ENCODE assay signal across 8 cellular contexts in the genomic region with DNA sequence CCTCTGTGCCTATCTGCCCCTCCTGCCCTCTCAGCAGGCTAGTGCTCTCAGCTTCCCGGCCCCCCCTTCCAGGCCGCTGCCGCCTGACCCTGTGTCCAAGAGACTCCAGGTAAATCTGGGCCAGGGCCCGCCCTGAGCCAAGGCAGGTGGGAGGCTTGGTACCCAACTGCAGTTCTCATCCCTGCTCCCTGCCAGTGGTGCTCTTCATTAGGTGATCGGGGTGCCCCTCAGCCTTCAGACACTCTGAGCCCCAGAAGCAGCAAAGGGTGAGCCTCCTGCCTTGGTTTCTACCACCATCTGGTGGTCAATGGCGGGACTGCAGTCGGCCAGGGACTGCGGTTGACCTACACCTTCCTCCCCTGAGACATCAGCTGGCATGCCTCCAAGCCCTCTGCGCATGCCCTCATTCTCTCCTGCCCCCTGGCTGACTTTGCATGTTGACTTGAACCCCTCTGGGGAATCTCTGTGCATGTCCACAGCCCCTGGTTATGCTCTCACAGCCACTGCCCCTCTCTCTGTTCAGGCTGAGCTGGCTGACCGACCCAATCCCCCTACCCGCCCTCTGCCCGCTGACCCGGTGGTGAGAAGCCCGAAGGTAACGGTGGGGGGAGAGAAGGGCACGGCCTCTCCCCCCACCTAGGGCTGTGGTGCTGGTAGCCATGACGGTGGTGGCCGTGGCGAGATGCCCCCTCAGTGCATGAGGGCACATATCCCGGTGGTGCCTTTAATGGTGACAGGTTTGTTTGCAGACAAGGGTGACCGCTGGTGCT. TPM values are rescaled to one million over a fixed set of nuclear protein-coding genes. Genes with fewer than 3 reads are reported as not detected.
A peak's percentile ranks its signal among the peaks of the same experiment; 100 is the strongest.
DNase-seq lines count a peak whose midpoint lies in the region; ATAC-seq and TF ChIP-seq lines count a peak whose summit lies in the region.

No MANE protein-coding gene starts in this region.

- intact Hi-C loops in left ventricle myocardium superior (cut with micrococcal nuclease): no loop called here

- no peak overlapping the region for H3K27ac Mint-ChIP-seq in T-helper 1 cell treated with Interleukin-12 subunit alpha and Interleukin-12 subunit beta and Interleukin-4 antibody, amounts not matched to agents 30 μg/mL and 1 μg/mL, for 36 hours

- peaks cover 12% of the 10 kb centered on the region for H3K36me3 Mint-ChIP-seq in T-helper 1 cell treated with Interleukin-12 subunit alpha and Interleukin-12 subunit beta and Interleukin-4 antibody, amounts not matched to agents 30 μg/mL and 1 μg/mL, for 36 hours (ENCODE audit: low read depth)

- peaks cover 21% of the 10 kb centered on the region for H3K4me1 Mint-ChIP-seq in T-helper 1 cell treated with Interleukin-12 subunit alpha and Interleukin-12 subunit beta and Interleukin-4 antibody, amounts not matched to agents 30 μg/mL and 1 μg/mL, for 36 hours (ENCODE audit: low read depth)

- peak; percentile 96 for TF ChIP-seq CTCF in HEK293 (tag by site-specific recombination; IDR thresholded peaks at IDR 0.05)
- peak; percentile 99 for TF ChIP-seq CTCF in retinal pigment epithelial cell (conservative IDR thresholded peaks at IDR 0.05; ENCODE audit: low read depth, low read length)

- POLR2A ChIA-PET in HEK293 (lab: Yijun Ruan, JAX): interaction anchor here (0.5 to 1.7 kb wide), 8 partner anchors 9 to 134 kb away, joined by 3 to 7 read pairs (median 4); a partner anchor contains a TSS

- H3K36me3 ChIP-seq in HEK293 (ENCODE audit: control insufficient read depth in 2 of 2, insufficient read depth in 1 of 2, low read length in 2 of 2): peaks cover 0 to 41% of the 10 kb centered on the region in 2 experiments; a peak in 1 of 3 replicates

- H3K9me3 Mint-ChIP-seq in T-helper 1 cell treated with Interleukin-12 subunit alpha and Interleukin-12 subunit beta and Interleukin-4 antibody, amounts not matched to agents 30 μg/mL and 1 μg/mL, for 36 hours: no peaks in the 10 kb centered on the region

- CTCF ChIA-PET in HEK293 (lab: Yijun Ruan, JAX): interaction anchor here (0.5 to 10.9 kb wide), 43 partner anchors 9 to 1068 kb away, joined by 3 to 117 read pairs (median 4); a partner anchor contains a TSS

- DNase-seq in DMS 273 (lab: John Stamatoyannopoulos, UW; ENCODE audit: unreplicated experiment) (peak; percentile 96), NCI-H187 (lab: John Stamatoyannopoulos, UW) (peak; percentile 97 to 100), left ventricle myocardium superior (peak; percentile 92), retinal pigment epithelial cell (ENCODE audit: low read depth) (no peak)
- peak; percentile 92 for DNase-seq in activated naive CD8-positive, alpha-beta T cell treated with anti-CD3 and anti-CD28 coated beads, Interleukin-2, amount 50 U/mL, for 16 hours (ENCODE audit: low read depth, low spot score)

- no peaks in the 10 kb centered on the region; the same call in none of the 2 replicates for H3K4me1 ChIP-seq in HEK293 (ENCODE audit: control insufficient read depth, insufficient read depth, low read length)

- H3K9me3 ChIP-seq in HEK293 (ENCODE audit: control insufficient read depth, insufficient read depth, low read depth, low read length): no peaks in the 10 kb centered on the region

- peak overlapping the region; percentile 28 for H3K4me3 Mint-ChIP-seq in T-helper 1 cell treated with Interleukin-12 subunit alpha and Interleukin-12 subunit beta and Interleukin-4 antibody, amounts not matched to agents 30 μg/mL and 1 μg/mL, for 36 hours

- no peak overlapping the region for H3K27ac ChIP-seq in HEK293 (ENCODE audit: extremely low read depth, low read depth, low read length)

- no peak overlapping the region for H3K4me3 ChIP-seq in HEK293 (ENCODE audit: low read depth, low read length)
- H3K4me3 ChIP-seq in retinal pigment epithelial cell (ENCODE audit: low read length): no peak overlapping the region

- peak; percentile 65 for ATAC-seq in left ventricle myocardium superior
- ATAC-seq in HG03565 (IDR thresholded peaks at IDR 0.05; ENCODE audit: unreplicated experiment): no peak

- peaks cover 5% of the 10 kb centered on the region for H3K27me3 Mint-ChIP-seq in T-helper 1 cell treated with Interleukin-12 subunit alpha and Interleukin-12 subunit beta and Interleukin-4 antibody, amounts not matched to agents 30 μg/mL and 1 μg/mL, for 36 hours (ENCODE audit: low read depth)

TF ChIP-seq in HEK293, 187 proteins besides CTCF, POLR2A, EP300 and RAD21 (continues in another document):
- TF ChIP-seq ZNF266 (tag by site-specific recombination; IDR thresholded peaks at IDR 0.05; ENCODE audit: low read depth) (no peak), ZNF843 (tag by site-specific recombination; IDR thresholded peaks at IDR 0.05) (peak; percentile 25; the same call in 1 of the 2 replicates), ZNF391 (tag by site-specific recombination; IDR thresholded peaks at IDR 0.05; ENCODE audit: borderline replicate concordance, low read depth) (no peak), ZNF777 (tag by site-specific recombination; IDR thresholded peaks at IDR 0.05; ENCODE audit: borderline replicate concordance) (no peak), ZNF747 (tag by site-specific recombination; IDR thresholded peaks at IDR 0.05) (no peak), ZNF184 (tag by site-specific recombination; IDR thresholded peaks at IDR 0.05) (no peak), HOXC10 (CRISPR knock-in tag; IDR thresholded peaks at IDR 0.05) (no peak), ZNF2 (tag by site-specific recombination; IDR thresholded peaks at IDR 0.05) (peak; percentile 83; the same call in 1 of the 2 replicates), ZNF792 (tag by site-specific recombination; IDR thresholded peaks at IDR 0.05) (no peak), ZNF658 (tag by site-specific recombination; IDR thresholded peaks at IDR 0.05) (no peak), ZEB2 (tag by site-specific recombination; IDR thresholded peaks at IDR 0.05) (0 out of 2 replicates have a peak, but pooled peaks have one; percentile 62), ZBTB20 (tag by site-specific recombination; IDR thresholded peaks at IDR 0.05) (no peak), ZBTB48 (tag by site-specific recombination; IDR thresholded peaks at IDR 0.05) (peak; percentile 75), ZFHX2 (tag by site-specific recombination; conservative IDR thresholded peaks at IDR 0.05) (no peak), ZNF707 (tag by site-specific recombination; IDR thresholded peaks at IDR 0.05) (no peak), ZNF175 (tag by site-specific recombination; IDR thresholded peaks at IDR 0.05) (no peak), ZNF10 (tag by site-specific recombination; IDR thresholded peaks at IDR 0.05) (no peak), ZNF341 (tag by site-specific recombination; IDR thresholded peaks at IDR 0.05; ENCODE audit: low read depth) (peak; percentile 58), ZNF530 (tag by site-specific recombination; IDR thresholded peaks at IDR 0.05; ENCODE audit: low read depth) (no peak), MEIS1 (CRISPR knock-in tag; IDR thresholded peaks at IDR 0.05; ENCODE audit: borderline replicate concordance) (no peak)
- TF ChIP-seq, protein P1, sequence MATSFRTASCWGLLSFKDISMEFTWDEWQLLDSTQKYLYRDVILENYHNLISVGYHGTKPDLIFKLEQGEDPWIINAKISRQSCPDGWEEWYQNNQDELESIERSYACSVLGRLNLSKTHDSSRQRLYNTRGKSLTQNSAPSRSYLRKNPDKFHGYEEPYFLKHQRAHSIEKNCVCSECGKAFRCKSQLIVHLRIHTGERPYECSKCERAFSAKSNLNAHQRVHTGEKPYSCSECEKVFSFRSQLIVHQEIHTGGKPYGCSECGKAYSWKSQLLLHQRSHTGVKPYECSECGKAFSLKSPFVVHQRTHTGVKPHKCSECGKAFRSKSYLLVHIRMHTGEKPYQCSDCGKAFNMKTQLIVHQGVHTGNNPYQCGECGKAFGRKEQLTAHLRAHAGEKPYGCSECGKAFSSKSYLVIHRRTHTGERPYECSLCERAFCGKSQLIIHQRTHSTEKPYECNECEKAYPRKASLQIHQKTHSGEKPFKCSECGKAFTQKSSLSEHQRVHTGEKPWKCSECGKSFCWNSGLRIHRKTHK (tag by site-specific recombination; IDR thresholded peaks at IDR 0.05): no peak
- TF ChIP-seq, protein P2, sequence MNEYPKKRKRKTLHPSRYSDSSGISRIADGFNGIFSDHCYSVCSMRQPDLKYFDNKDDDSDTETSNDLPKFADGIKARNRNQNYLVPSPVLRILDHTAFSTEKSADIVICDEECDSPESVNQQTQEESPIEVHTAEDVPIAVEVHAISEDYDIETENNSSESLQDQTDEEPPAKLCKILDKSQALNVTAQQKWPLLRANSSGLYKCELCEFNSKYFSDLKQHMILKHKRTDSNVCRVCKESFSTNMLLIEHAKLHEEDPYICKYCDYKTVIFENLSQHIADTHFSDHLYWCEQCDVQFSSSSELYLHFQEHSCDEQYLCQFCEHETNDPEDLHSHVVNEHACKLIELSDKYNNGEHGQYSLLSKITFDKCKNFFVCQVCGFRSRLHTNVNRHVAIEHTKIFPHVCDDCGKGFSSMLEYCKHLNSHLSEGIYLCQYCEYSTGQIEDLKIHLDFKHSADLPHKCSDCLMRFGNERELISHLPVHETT (tag by site-specific recombination; IDR thresholded peaks at IDR 0.05): peak; percentile 51; the same call in 1 of the 2 replicates
- TF ChIP-seq, protein P3, sequence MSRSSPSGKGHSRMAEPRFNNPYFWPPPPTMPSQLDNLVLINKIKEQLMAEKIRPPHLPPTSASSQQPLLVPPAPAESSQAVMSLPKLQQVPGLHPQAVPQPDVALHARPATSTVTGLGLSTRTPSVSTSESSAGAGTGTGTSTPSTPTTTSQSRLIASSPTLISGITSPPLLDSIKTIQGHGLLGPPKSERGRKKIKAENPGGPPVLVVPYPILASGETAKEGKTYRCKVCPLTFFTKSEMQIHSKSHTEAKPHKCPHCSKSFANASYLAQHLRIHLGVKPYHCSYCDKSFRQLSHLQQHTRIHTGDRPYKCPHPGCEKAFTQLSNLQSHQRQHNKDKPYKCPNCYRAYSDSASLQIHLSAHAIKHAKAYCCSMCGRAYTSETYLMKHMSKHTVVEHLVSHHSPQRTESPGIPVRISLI (tag by site-specific recombination; IDR thresholded peaks at IDR 0.05): no peak
- TF ChIP-seq, protein P4, sequence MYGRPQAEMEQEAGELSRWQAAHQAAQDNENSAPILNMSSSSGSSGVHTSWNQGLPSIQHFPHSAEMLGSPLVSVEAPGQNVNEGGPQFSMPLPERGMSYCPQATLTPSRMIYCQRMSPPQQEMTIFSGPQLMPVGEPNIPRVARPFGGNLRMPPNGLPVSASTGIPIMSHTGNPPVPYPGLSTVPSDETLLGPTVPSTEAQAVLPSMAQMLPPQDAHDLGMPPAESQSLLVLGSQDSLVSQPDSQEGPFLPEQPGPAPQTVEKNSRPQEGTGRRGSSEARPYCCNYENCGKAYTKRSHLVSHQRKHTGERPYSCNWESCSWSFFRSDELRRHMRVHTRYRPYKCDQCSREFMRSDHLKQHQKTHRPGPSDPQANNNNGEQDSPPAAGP (tag by site-specific recombination; IDR thresholded peaks at IDR 0.05): peak; percentile 44; the same call in 1 of the 2 replicates

RNA-seq across cellular contexts. Expression of a gene that starts 2.0 kb away (rescaled TPM):
- 2.3 TPM for total RNA-seq in left ventricle myocardium superior

RNA-seq across cellular contexts. Expression of a gene that starts 10.4 kb away (rescaled TPM):
- total RNA-seq in left ventricle myocardium superior: 84.2 TPM

RNA-seq across cellular contexts. Expression of a gene that starts 17.1 kb away (rescaled TPM):
- 1.1 TPM for total RNA-seq in left ventricle myocardium superior

RNA-seq across cellular contexts. Expression of a gene that starts 27.9 kb away (rescaled TPM):
- total RNA-seq in left ventricle myocardium superior: not detected

RNA-seq across cellular contexts. Expression of a gene that starts 28.0 kb away (rescaled TPM):
- total RNA-seq in left ventricle myocardium superior: 0.37 TPM
